ENCODE assay signal across 28 cellular contexts in the genomic region with DNA sequence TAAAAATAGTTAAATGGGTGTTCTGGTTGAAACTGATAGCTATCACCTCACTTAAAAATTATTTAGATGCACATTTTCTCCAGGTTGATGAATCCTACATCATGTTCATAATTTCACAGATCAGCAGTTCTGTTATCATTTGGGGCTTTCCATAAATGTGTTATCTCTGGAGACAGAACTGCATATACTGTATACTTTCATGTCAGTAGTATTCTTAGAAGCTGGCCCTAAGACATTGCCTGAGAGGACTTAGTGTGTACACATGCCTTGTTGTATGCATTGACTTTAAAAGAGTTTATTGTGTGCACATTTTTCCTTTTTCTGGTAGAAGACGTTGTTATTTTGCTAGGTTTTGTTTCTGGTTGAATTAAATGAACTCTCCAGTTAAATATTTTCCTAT.
"Had no signal": no experiment of that assay in that cellular context is flagged by ENCODE, and none has a peak within 500 bp of the region (broad histone marks: within the 10 kb centered on the region; RNA-seq: fewer than 3 reads in every experiment).

No MANE protein-coding gene starts in this region.

- H3K36me3 ChIP-seq: uterus had no signal

- H3K9ac ChIP-seq: parathyroid adenoma had no signal

- H3K79me2 ChIP-seq: parathyroid adenoma had no signal

- ATAC-seq: heart right ventricle; left cardiac atrium; left lung; mucosa of descending colon; natural killer cell treated with Interleukin-12 subunit alpha and Interleukin-12 subunit beta and Interleukin-15 and Interleukin-18, amount 100 ng/mL, for 72 hours; right lobe of liver; stimulated activated naive CD8-positive, alpha-beta T cell treated with anti-CD3 and anti-CD28 coated beads, Interleukin-15, amount 100 ng/mL, for 72 hours; upper lobe of right lung had no signal

- H3K27ac ChIP-seq: esophagus squamous epithelium, heart right ventricle, left lung, neutrophil, parathyroid adenoma, right lobe of liver, suprapubic skin, transverse colon, upper lobe of right lung, uterus had no signal

- FAIRE-seq: endothelial cell of umbilical vein had no signal

- H3K4me2 ChIP-seq: smooth muscle cell had no signal

- H3K4me1 ChIP-seq: esophagus squamous epithelium, heart right ventricle, left lung, parathyroid adenoma, right lobe of liver, suprapubic skin, transverse colon, upper lobe of right lung, uterus had no signal

- H3K27me3 ChIP-seq: esophagus squamous epithelium, heart right ventricle, left lung, neutrophil, right lobe of liver, suprapubic skin, transverse colon, upper lobe of right lung, uterus had no signal

- DNase-seq: dermis blood vessel endothelial cell; effector memory CD4-positive, alpha-beta T cell; esophagus squamous epithelium; foreskin melanocyte; glutamatergic neuron; heart right ventricle; hippocampal formation; left cardiac atrium; left lung; mesenchymal stem cell; mucosa of descending colon; naive B cell; right lobe of liver; stimulated activated CD4-positive, alpha-beta T cell treated with anti-CD3 and anti-CD28 coated beads, Interleukin-12 subunit alpha, Interleukin-12 subunit beta, amount 100 ng/mL, for 4 hours; stimulated activated CD4-positive, alpha-beta T cell treated with anti-CD3 and anti-CD28 coated beads, Interleukin-1b, Interleukin-23, amount 100 ng/mL, for 48 hours; stimulated activated CD4-positive, alpha-beta T cell treated with anti-CD3 and anti-CD28 coated beads, Interleukin-4, amount 100 ng/mL, for 1 hour; stimulated activated CD8-positive, alpha-beta memory T cell treated with anti-CD3 and anti-CD28 coated beads, Interleukin-4, amount 100 ng/mL, for 48 hours; stimulated activated naive CD4-positive, alpha-beta T cell; stimulated activated naive CD8-positive, alpha-beta T cell treated with anti-CD3 and anti-CD28 coated beads, Interleukin-15, amount 100 ng/mL, for 72 hours; transverse colon; upper lobe of right lung; uterus had no signal

- H2AFZ ChIP-seq: parathyroid adenoma had no signal

- H3K4me3 ChIP-seq: esophagus squamous epithelium, heart right ventricle, left lung, mucosa of descending colon, right lobe of liver, smooth muscle cell, suprapubic skin, transverse colon, upper lobe of right lung, uterus had no signal

- H3K9me3 ChIP-seq: esophagus squamous epithelium, heart right ventricle, left lung, mucosa of descending colon, neutrophil, right lobe of liver, suprapubic skin, transverse colon, upper lobe of right lung, uterus had no signal
